ENCODE assay signal across 1 cellular context in genomic region chr6:35725081-35725708, GRCh38.
TF ChIP-seq lines count a peak whose summit lies in the region.

No MANE protein-coding gene starts in this region.

TF ChIP-seq in GM23338, 12 proteins besides CTCF, POLR2A, EP300 and RAD21 (continued from another document):
- TF ChIP-seq REST (IDR thresholded peaks at IDR 0.05; ENCODE audit: unreplicated experiment) (no peak), ZNF462 (CRISPR knock-in tag; IDR thresholded peaks at IDR 0.05) (no peak), ZNF114 (CRISPR knock-in tag; IDR thresholded peaks at IDR 0.05) (no peak), STAT1 (IDR thresholded peaks at IDR 0.05; ENCODE audit: unreplicated experiment) (no peak)
